ENCODE assay signal across 21 cellular contexts in genomic region chr12:98211914-98212695, GRCh38.
DNase-seq lines count a peak whose midpoint lies in the region; ATAC-seq, FAIRE-seq and TF ChIP-seq lines count a peak whose summit lies in the region.
"Had no signal": no experiment of that assay in that cellular context is flagged by ENCODE, and none has a peak within 500 bp of the region (broad histone marks: within the 10 kb centered on the region; RNA-seq: fewer than 3 reads in every experiment).

No MANE protein-coding gene starts in this region.

- H3K9me3 ChIP-seq in breast epithelium = no peaks in the 10 kb centered on the region
- H3K9me3 ChIP-seq in upper lobe of right lung = no peaks in the 10 kb centered on the region
- H3K9me3 ChIP-seq: transverse colon had no signal

- no peak overlapping the region for H3K27ac Mint-ChIP-seq in MCF 10A (ENCODE audit: low read depth, unreplicated experiment)
- H3K27ac Mint-ChIP-seq: CD14-positive monocyte; HFFc6; naive thymus-derived CD4-positive, alpha-beta T cell; progenitor cell of endocrine pancreas had no signal

- POLR2A ChIA-PET in MCF 10A (lab: Yijun Ruan, JAX) = no interaction called here

- no peaks in the 10 kb centered on the region for H3K36me3 Mint-ChIP-seq in MCF 10A (ENCODE audit: insufficient read depth, unreplicated experiment)
- H3K36me3 Mint-ChIP-seq: CD14-positive monocyte; naive thymus-derived CD4-positive, alpha-beta T cell had no signal

- intact Hi-C loops in MCF 10A (cut with micrococcal nuclease) = no loop called here
- intact Hi-C loops in breast epithelium (cut with DNase I; ENCODE audit: low total_unique reads) = no loop called here
- intact Hi-C loops in upper lobe of right lung (cut with DNase I) = no loop called here

- H3K4me1 ChIP-seq in breast epithelium = no peaks in the 10 kb centered on the region
- H3K4me1 ChIP-seq in upper lobe of right lung = no peaks in the 10 kb centered on the region
- H3K4me1 ChIP-seq: transverse colon had no signal

- CTCF ChIA-PET in MCF 10A (lab: Yijun Ruan, JAX) = interaction anchor here (0.6 to 0.7 kb wide), 2 partner anchors 792 to 1347 kb away, joined by 3 to 4 read pairs; no protein-coding TSS in a partner anchor

- peak; percentile 39 for ATAC-seq in upper lobe of right lung
- no peak for ATAC-seq in HG02973 (IDR thresholded peaks at IDR 0.05; ENCODE audit: unreplicated experiment)
- ATAC-seq: naive thymus-derived CD4-positive, alpha-beta T cell had no signal

- no peaks in the 10 kb centered on the region for H3K36me3 ChIP-seq in breast epithelium
- H3K36me3 ChIP-seq in upper lobe of right lung = no peaks in the 10 kb centered on the region
- H3K36me3 ChIP-seq: transverse colon had no signal

- TF ChIP-seq POLR2A in breast epithelium (IDR thresholded peaks at IDR 0.05) = no peak

- no peaks in the 10 kb centered on the region for H3K4me1 Mint-ChIP-seq in MCF 10A (ENCODE audit: insufficient read depth, unreplicated experiment)
- H3K4me1 Mint-ChIP-seq: CD14-positive monocyte had no signal

- H3K27me3 Mint-ChIP-seq in MCF 10A (ENCODE audit: insufficient read depth, unreplicated experiment) = peaks cover 23% of the 10 kb centered on the region

- H3K9me3 Mint-ChIP-seq in MCF 10A (ENCODE audit: unreplicated experiment) = no peaks in the 10 kb centered on the region

- no peak overlapping the region for H3K4me3 Mint-ChIP-seq in MCF 10A (ENCODE audit: unreplicated experiment)
- H3K4me3 Mint-ChIP-seq: CD14-positive monocyte; HFFc6; naive thymus-derived CD4-positive, alpha-beta T cell had no signal

- FAIRE-seq in RCC 7860 (lab: Jason Lieb, UNC) = no peak
- FAIRE-seq: TTC549 had no signal

- H3K27ac ChIP-seq in breast epithelium (no peak overlapping the region), upper lobe of right lung (no peak overlapping the region)
- H3K27ac ChIP-seq: PC-9, transverse colon had no signal

- H3K4me3 ChIP-seq in breast epithelium (no peak overlapping the region), fibroblast of the aortic adventitia (ENCODE audit: low read depth, low read length) (no peak overlapping the region), upper lobe of right lung (no peak overlapping the region)
- H3K4me3 ChIP-seq: PC-9, transverse colon had no signal

- TF ChIP-seq CTCF in MCF 10A (IDR thresholded peaks at IDR 0.05; ENCODE audit: unreplicated experiment) = no peak
- TF ChIP-seq CTCF in breast epithelium (IDR thresholded peaks at IDR 0.05) = no peak
- TF ChIP-seq CTCF in fibroblast of the aortic adventitia (IDR thresholded peaks at IDR 0.05; ENCODE audit: insufficient read depth, low read length) = no peak
- TF ChIP-seq CTCF in upper lobe of right lung (IDR thresholded peaks at IDR 0.05) = no peak

- H3K27me3 ChIP-seq in breast epithelium (no peaks in the 10 kb centered on the region), upper lobe of right lung (no peaks in the 10 kb centered on the region)
- H3K27me3 ChIP-seq: transverse colon had no signal

- peak; percentile 38 for DNase-seq in MCF 10A (ENCODE audit: unreplicated experiment)
- no peak for DNase-seq in breast epithelium (ENCODE audit: low spot score in 2 of 2)
- DNase-seq in RCC 7860 (ENCODE audit: low spot score) = peak; percentile 9
- peak; percentile 1 for DNase-seq in fibroblast of the aortic adventitia (ENCODE audit: low read depth)
- no peak for DNase-seq in upper lobe of right lung
- DNase-seq in NCI-H1930 (lab: John Stamatoyannopoulos, UW) = no peak
- no peak for DNase-seq in NCI-H2196 treated with DMSO at 0.1 percent for 48 hours (lab: John Stamatoyannopoulos, UW; ENCODE audit: unreplicated experiment)
- DNase-seq: activated CD4-positive, alpha-beta T cell treated with anti-CD3 and anti-CD28 coated beads for 4 hours; activated CD8-positive, alpha-beta memory T cell treated with anti-CD3 and anti-CD28 coated beads, Interleukin-2, amount 50 U/mL, for 48 hours; DMS79 treated with DMSO at 0.1 percent for 48 hours; HFFc6; mammary epithelial cell; naive thymus-derived CD4-positive, alpha-beta T cell; NCI-H2029; NCI-H524; PC-9; transverse colon had no signal

- BruUV-seq in MCF 10A (replicated peaks; lab: Mats Ljungman, UMichigan) = no TSS peak

Comparison
In these comparisons a context has a peak if more than half of its experiments do, and no peak if none do; other contexts are left out.
1. DNase-seq: peak in MCF 10A (single experiment), RCC 7860 (single experiment) and fibroblast of the aortic adventitia (single experiment); none in breast epithelium (0 of 2), upper lobe of right lung (single experiment), NCI-H1930 (0 of 2) and NCI-H2196 treated with DMSO at 0.1 percent for 48 hours (single experiment).